8 cellular contexts compared by ENCODE assay signal in the genomic region with DNA sequence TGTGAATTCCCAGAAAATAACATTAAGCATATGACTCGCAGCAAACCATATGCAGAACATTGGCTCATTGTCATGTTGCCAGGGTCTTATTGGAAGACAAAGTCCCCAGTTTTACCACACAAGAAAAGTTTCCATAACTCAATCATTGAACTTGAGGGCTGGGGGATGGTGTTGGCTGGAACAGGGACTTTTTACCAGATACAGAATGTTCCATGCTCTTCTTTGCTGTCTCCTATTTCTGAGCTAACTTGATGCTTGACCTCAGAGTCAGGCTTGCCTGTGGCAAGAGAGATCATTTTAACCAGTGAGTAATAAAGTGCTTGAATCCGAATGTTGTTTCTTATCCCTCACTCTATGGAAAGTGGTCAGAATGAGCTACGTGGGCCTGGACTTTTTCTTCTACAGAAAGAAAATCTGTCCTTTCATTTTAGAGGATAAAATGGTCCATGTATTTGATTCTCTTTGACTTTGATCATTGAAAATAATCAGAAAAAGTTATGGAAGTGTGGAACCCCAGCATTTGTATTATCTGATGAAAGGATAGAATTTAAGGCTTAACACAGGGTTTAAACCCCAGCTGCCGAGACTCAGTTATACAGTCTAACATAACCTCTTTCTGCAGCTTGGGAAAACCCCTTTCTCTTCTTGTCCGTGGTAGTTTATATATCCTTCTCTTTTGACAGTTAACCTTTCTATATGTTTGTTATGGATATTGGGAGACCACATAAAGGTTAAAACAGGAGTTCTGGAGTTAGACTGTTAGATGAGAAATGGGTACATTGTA.
DNase-seq lines count a peak whose midpoint lies in the region; ATAC-seq, FAIRE-seq and TF ChIP-seq lines count a peak whose summit lies in the region.

No MANE protein-coding gene starts in this region.

- H2BK15ac ChIP-seq in H1 (ENCODE audit: low read length), result no peak overlapping the region

- H3K4me2 ChIP-seq in H1 (ENCODE audit: insufficient read depth in 1 of 2, low read depth in 2 of 2, low read length in 2 of 2), result 0 out of 4 replicates have a peak overlapping the region, but pooled peaks of 1 of the 2 experiments have one; percentile 0

- no peak overlapping the region for H4K5ac ChIP-seq in H1 (ENCODE audit: insufficient read length, low read depth, low read length)

- H3K18ac ChIP-seq in H1 (ENCODE audit: extremely low read depth, low read length), result no peak overlapping the region

- no peak for FAIRE-seq in H1 (lab: Jason Lieb, UNC)

- H2BK5ac ChIP-seq in H1 (ENCODE audit: low read depth, low read length), result no peak overlapping the region

- no peak overlapping the region for H3K56ac ChIP-seq in H1 (replicated peaks; ENCODE audit: insufficient read length, low read depth, low read length)

- no peaks in the 10 kb centered on the region for H3K23me2 ChIP-seq in H1 (ENCODE audit: low read depth, low read length)

- H2BK120ac ChIP-seq in H1 (replicated peaks; ENCODE audit: low read depth, low read length), result no peak overlapping the region

- H3K79me2 ChIP-seq in H1 (ENCODE audit: control insufficient read depth in 1 of 2, insufficient read depth in 2 of 2, low read length in 2 of 2), result no peaks in the 10 kb centered on the region

- 0 out of 2 replicates have a peak overlapping the region, but pooled peaks have one; percentile 37 for H3K27ac ChIP-seq in H1 (ENCODE audit: low read depth, low read length)

- H3K79me1 ChIP-seq in H1 (ENCODE audit: low read depth, low read length), result no peaks in the 10 kb centered on the region

- no peak overlapping the region for H3K9ac ChIP-seq in H1 (replicated peaks in 1 of 4; ENCODE audit: extremely low read depth in 1 of 4, low read depth in 3 of 4, low read length in 3 of 4)

- H3K4ac ChIP-seq in H1 (replicated peaks; ENCODE audit: insufficient read length, low read depth, low read length), result no peak overlapping the region

- peaks cover 2 to 11% (median 10%) of the 10 kb centered on the region in 4 experiments; a peak in 5 of 7 replicates for H3K4me1 ChIP-seq in H1 (replicated peaks in 1 of 4; ENCODE audit: control insufficient read depth in 3 of 4, insufficient read depth in 4 of 4, low read length in 3 of 4)

- no peak overlapping the region for H3K23ac ChIP-seq in H1 (ENCODE audit: insufficient read length)

- TF ChIP-seq RAD21 in H1 (IDR thresholded peaks at IDR 0.05 in 1 of 2, conservative IDR thresholded peaks at IDR 0.05 in 1 of 2; ENCODE audit: low read depth in 2 of 2, low read length in 2 of 2), result no peak

- no peak for TF ChIP-seq POLR2A in H1 (IDR thresholded peaks at IDR 0.05; ENCODE audit: control extremely low read depth in 1 of 2, low read depth in 2 of 2, low read length in 2 of 2)

- CTCF ChIA-PET in H1 (lab: Charles Lee; ENCODE audit: partially characterized antibody), result interaction anchor here (1.0 to 1.1 kb wide), 2 partner anchors 46 to 72 kb away, joined by 4 read pairs; no protein-coding TSS in a partner anchor

- WGBS in H1 (ENCODE audit: extremely low coverage in 1 of 2, insufficient coverage in 1 of 2, insufficient read length in 1 of 2, insufficient replicate concordance in 2 of 2, low coverage in 1 of 2, low lambda C conversion rate in 2 of 2, missing lambda C conversion rate in 1 of 2), 2 experiments, result 81% methylated on average over 5 of the region's 5 CpGs; no CpG with 5 or more reads in 1 of the 2 experiments

- no peak overlapping the region for H3K4me3 ChIP-seq in H1 (ENCODE audit: extremely low read depth in 1 of 4, insufficient read depth in 2 of 4, low read depth in 3 of 4, low read length in 4 of 4)

- no peak overlapping the region for H3K14ac ChIP-seq in H1 (ENCODE audit: insufficient read length)

- H2BK20ac ChIP-seq in H1 (ENCODE audit: low read length), result peak overlapping the region; percentile 53; the same call in 1 of the 2 replicates

- no peak overlapping the region for H2BK12ac ChIP-seq in H1 (ENCODE audit: low read depth, low read length)

- H2AFZ ChIP-seq in H1 (ENCODE audit: low read length), result no peak overlapping the region

- POLR2A ChIA-PET in H1 (lab: Charles Lee; ENCODE audit: partially characterized antibody), result interaction anchor here (11.2 kb wide), 1 partner anchor 16 kb away, joined by 137 read pairs; no protein-coding TSS in a partner anchor

- H4K91ac ChIP-seq in H1 (replicated peaks; ENCODE audit: insufficient read length, low read length), result no peak overlapping the region

- no peak for ATAC-seq in GM21528 (IDR thresholded peaks at IDR 0.05; ENCODE audit: low FRiP score, unreplicated experiment)

- no peaks in the 10 kb centered on the region for H3K9me3 ChIP-seq in H1 (ENCODE audit: insufficient read depth in 2 of 2, low read depth in 1 of 2, low read length in 1 of 2)

- peak; percentile 47 for DNase-seq in GM03348 (ENCODE audit: low spot score)
- peak; percentile 87 for DNase-seq in RPMI7951 (ENCODE audit: low read depth)
- DNase-seq in H1 (ENCODE audit: low read depth in 1 of 2, low spot score in 2 of 2), result no peak
- peak; percentile 86 for DNase-seq in renal cortical epithelial cell (ENCODE audit: low read depth)
- DNase-seq in NCI-H748 (lab: John Stamatoyannopoulos, UW; ENCODE audit: unreplicated experiment), result no peak
- DNase-seq in NCI-H526 treated with DMSO at 0.1 percent for 48 hours (lab: John Stamatoyannopoulos, UW), result no peak
- no peak for DNase-seq in T-helper 9 cell

- H3K27me3 ChIP-seq in H1 (replicated peaks in 1 of 4; ENCODE audit: control insufficient read depth in 3 of 4, extremely low read depth in 1 of 4, insufficient read depth in 3 of 4, low read length in 3 of 4), result no peaks in the 10 kb centered on the region

- H3K36me3 ChIP-seq in H1 (ENCODE audit: control insufficient read depth in 2 of 4, insufficient read depth in 4 of 4, low read length in 3 of 4), result no peaks in the 10 kb centered on the region

- H2AK5ac ChIP-seq in H1 (ENCODE audit: low read depth, low read length), result no peak overlapping the region

- no peak overlapping the region for H4K8ac ChIP-seq in H1 (ENCODE audit: extremely low read depth, insufficient read depth, low read length)

- TF ChIP-seq EP300 in H1 (IDR thresholded peaks at IDR 0.05; ENCODE audit: borderline replicate concordance in 1 of 2, low read depth in 2 of 2, low read length in 2 of 2), result no peak

- TF ChIP-seq CTCF in H1 (IDR thresholded peaks at IDR 0.05; ENCODE audit: control extremely low read depth in 1 of 3, insufficient read depth in 1 of 3, low read depth in 1 of 3, low read length in 3 of 3), result no peak

- no peaks in the 10 kb centered on the region for H4K20me1 ChIP-seq in H1 (replicated peaks in 1 of 2; ENCODE audit: control insufficient read depth in 1 of 2, insufficient read depth in 2 of 2, low read length in 2 of 2)

TF ChIP-seq in H1, 55 proteins besides CTCF, POLR2A, EP300 and RAD21:
- TF ChIP-seq EZH2 (IDR thresholded peaks at IDR 0.05; ENCODE audit: low read depth, low read length, severe bottlenecking) (no peak), RBBP5 (IDR thresholded peaks at IDR 0.05; ENCODE audit: borderline replicate concordance, low read depth, low read length) (no peak), CTBP2 (IDR thresholded peaks at IDR 0.05; ENCODE audit: borderline replicate concordance, insufficient read depth, insufficient read length, low read length) (no peak), SIX5 (IDR thresholded peaks at IDR 0.05; ENCODE audit: low read depth, low read length) (no peak)

Comparison
In these comparisons a context has a peak if more than half of its experiments do, and no peak if none do; other contexts are left out.
1. DNase-seq: peak in GM03348 (single experiment), RPMI7951 (single experiment) and renal cortical epithelial cell (single experiment); none in H1 (0 of 2), NCI-H748 (single experiment), NCI-H526 treated with DMSO at 0.1 percent for 48 hours (single experiment) and T-helper 9 cell (single experiment).